Comparison of ENCODE assay signal across 9 cellular contexts in genomic region chr9:128245293-128246151, GRCh38.
DNase-seq lines count a peak whose midpoint lies in the region; ATAC-seq and TF ChIP-seq lines count a peak whose summit lies in the region.
"Had no signal": no experiment of that assay in that cellular context is flagged by ENCODE, and none has a peak within 500 bp of the region (broad histone marks: within the 10 kb centered on the region; RNA-seq: fewer than 3 reads in every experiment).

No MANE protein-coding gene starts in this region.

- H3K36me3 ChIP-seq in Loucy (ENCODE audit: insufficient read depth, low read length) (no peaks in the 10 kb centered on the region), tibial artery (no peaks in the 10 kb centered on the region)

- peak overlapping the region; percentile 20; the same call in 1 of the 2 replicates for H2AFZ ChIP-seq in Loucy (ENCODE audit: low read length)

- no peaks in the 10 kb centered on the region for H3K27me3 ChIP-seq in Loucy (ENCODE audit: insufficient read depth, low read length, poor library complexity, severe bottlenecking)
- H3K27me3 ChIP-seq in tibial artery = peaks cover 0 to 35% of the 10 kb centered on the region in 2 donors

- peaks cover 46% of the 10 kb centered on the region for H3K4me1 ChIP-seq in Loucy (ENCODE audit: insufficient read depth, low read length, poor library complexity, severe bottlenecking)
- peaks cover 0 to 25% (median 7%) of the 10 kb centered on the region in 4 donors for H3K4me1 ChIP-seq in tibial artery

- ATAC-seq in GM21360 (IDR thresholded peaks at IDR 0.05; ENCODE audit: unreplicated experiment) = no peak
- no peak for ATAC-seq in GM19351 (IDR thresholded peaks at IDR 0.05; ENCODE audit: unreplicated experiment)

- no peaks in the 10 kb centered on the region for H3K9me3 ChIP-seq in Loucy (ENCODE audit: insufficient read depth, low read depth, low read length)
- no peaks in the 10 kb centered on the region for H3K9me3 ChIP-seq in tibial artery

- H3K79me2 ChIP-seq in Loucy (ENCODE audit: insufficient read depth, low read length) = no peaks in the 10 kb centered on the region

- TF ChIP-seq CTCF in Loucy (conservative IDR thresholded peaks at IDR 0.05; ENCODE audit: low read length) (no peak), choroid plexus epithelial cell (conservative IDR thresholded peaks at IDR 0.05; ENCODE audit: low read depth, low read length) (no peak), tibial artery (IDR thresholded peaks at IDR 0.05) (no peak)

- H3K9me2 ChIP-seq in Loucy (replicated peaks; ENCODE audit: low read depth, low read length) = no peaks in the 10 kb centered on the region

- peak overlapping the region; percentile 55 for H3K4me2 ChIP-seq in Loucy (ENCODE audit: low read depth, low read length, poor library complexity, severe bottlenecking)

- H3K9ac ChIP-seq in Loucy (ENCODE audit: low read depth, low read length, poor library complexity, severe bottlenecking) = peak overlapping the region; percentile 60

- H4K20me1 ChIP-seq in Loucy (ENCODE audit: insufficient read depth, low read length, poor library complexity, severe bottlenecking) = no peaks in the 10 kb centered on the region

- H3F3A ChIP-seq in Loucy (ENCODE audit: low read depth) = no peaks in the 10 kb centered on the region

- H3K27ac ChIP-seq in tibial artery = peak overlapping the region in 1 of 2 donors; percentile 38
- H3K27ac ChIP-seq: C4-2B had no signal

- DNase-seq in AG08395 (ENCODE audit: low spot score) (peak; percentile 69), choroid plexus epithelial cell (ENCODE audit: low read depth) (peak; percentile 75), left kidney (ENCODE audit: low read depth, low spot score) (peak; percentile 90), ecto neural progenitor cell (ENCODE audit: low spot score) (no peak), tibial artery (no peak)

- intact Hi-C loops in tibial artery (cut with DNase I; ENCODE audit: low total_unique reads) = no loop called here

- H3K4me3 ChIP-seq in Loucy (ENCODE audit: low read length, poor library complexity, severe bottlenecking) (peak overlapping the region; percentile 39), choroid plexus epithelial cell (ENCODE audit: low read depth, low read length) (peak overlapping the region; percentile 52), tibial artery (no peak overlapping the region)

Comparison
In these comparisons a context has a peak if more than half of its experiments do, and no peak if none do; other contexts are left out.
1. DNase-seq: peak in AG08395 (single experiment), choroid plexus epithelial cell (single experiment) and left kidney (single experiment); none in ecto neural progenitor cell (single experiment) and tibial artery (0 of 2).
2. H3K4me3 ChIP-seq: peak in Loucy (single experiment) and choroid plexus epithelial cell (single experiment); none in tibial artery (0 of 2).